In the genomic region with DNA sequence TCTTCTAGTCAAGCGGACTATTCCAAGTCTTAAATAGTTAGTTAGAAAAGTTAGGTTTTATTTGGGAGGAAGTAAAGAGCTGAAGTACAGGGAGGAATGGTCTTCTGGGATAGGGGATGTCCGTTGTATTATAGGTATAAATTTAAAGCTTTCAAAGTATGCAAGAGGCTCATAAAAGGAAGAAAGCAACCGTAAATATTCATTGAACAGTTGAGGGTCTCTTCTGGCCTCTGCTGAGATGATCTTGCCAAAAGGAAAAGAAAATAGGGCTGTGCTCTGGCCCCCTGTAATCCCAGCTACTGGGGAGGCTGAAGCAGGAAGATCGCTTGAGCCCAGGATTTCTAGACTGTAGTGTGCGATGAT, we compare ENCODE assay signal across 8 cellular contexts. TPM values are rescaled to one million over a fixed set of nuclear protein-coding genes. Genes with fewer than 3 reads are reported as not detected.
DNase-seq lines count a peak whose midpoint lies in the region; ATAC-seq and TF ChIP-seq lines count a peak whose summit lies in the region.

No MANE protein-coding gene starts in this region.

- CTCF ChIA-PET in activated CD4-positive, alpha-beta memory T cell treated with anti-CD3 and anti-CD28 coated beads, Interleukin-2, amount 10 ng/mL, durations not matched to agents 7 days and 5 days (lab: Charles Lee): interaction anchor here (0.6 to 5.7 kb wide), 9 partner anchors 9 to 260 kb away, joined by 3 to 50 read pairs (median 5); a partner anchor contains a TSS

- DNase-seq in NCI-H510A treated with DMSO at 0.1 percent for 48 hours (lab: John Stamatoyannopoulos, UW) (peak; percentile 44), NCI-H510A (lab: John Stamatoyannopoulos, UW) (no peak), stomach (no peak), GOT3 (lab: John Stamatoyannopoulos, UW) (no peak), activated gamma-delta T cell treated with Interleukin-2 at 50 U/mL for 16 hours (no peak)
- no peak for DNase-seq in activated CD4-positive, alpha-beta memory T cell treated with anti-CD3 and anti-CD28 coated beads, Interleukin-2, amount 10 ng/mL, durations not matched to agents 7 days and 5 days

- TF ChIP-seq POLR2A in stomach (IDR thresholded peaks at IDR 0.05): no peak

- peak overlapping the region; percentile 28 to 95 (median 92) for H3K27ac ChIP-seq in stomach

- peak overlapping the region; percentile 69 for H3K4me3 ChIP-seq in iPS-11a (ENCODE audit: low read depth, low read length)
- peak overlapping the region; percentile 57 to 74 (median 71) for H3K4me3 ChIP-seq in stomach

- no peak for ATAC-seq in GM19328 (IDR thresholded peaks at IDR 0.05; ENCODE audit: unreplicated experiment)

- peaks cover 9 to 19% (median 13%) of the 10 kb centered on the region in 4 donors for H3K4me1 ChIP-seq in stomach

- 34 to 39% (median 34%) methylated on average over 5 of the region's 5 CpGs for WGBS in stomach, 5 donors

- peaks cover 16% of the 10 kb centered on the region for H3K36me3 Mint-ChIP-seq in activated CD4-positive, alpha-beta memory T cell treated with anti-CD3 and anti-CD28 coated beads, Interleukin-2, amount 10 ng/mL, durations not matched to agents 7 days and 5 days (ENCODE audit: low read depth)

- peaks cover 4% of the 10 kb centered on the region for H3K27me3 Mint-ChIP-seq in activated CD4-positive, alpha-beta memory T cell treated with anti-CD3 and anti-CD28 coated beads, Interleukin-2, amount 10 ng/mL, durations not matched to agents 7 days and 5 days

- no peaks in the 10 kb centered on the region for H3K36me3 ChIP-seq in stomach

- POLR2A ChIA-PET in activated CD4-positive, alpha-beta memory T cell treated with anti-CD3 and anti-CD28 coated beads, Interleukin-2, amount 10 ng/mL, durations not matched to agents 7 days and 5 days (lab: Charles Lee): interaction anchor here (1.0 to 4.5 kb wide), 24 partner anchors 12 to 442 kb away, joined by 3 to 66 read pairs (median 6); a partner anchor contains a TSS

- intact Hi-C loops in stomach (cut with DNase I; ENCODE audit: low total_unique reads): no loop called here

- TF ChIP-seq EP300 in stomach (IDR thresholded peaks at IDR 0.05): no peak

- H3K27ac Mint-ChIP-seq in activated CD4-positive, alpha-beta memory T cell treated with anti-CD3 and anti-CD28 coated beads, Interleukin-2, amount 10 ng/mL, durations not matched to agents 7 days and 5 days: peak overlapping the region; percentile 81

- no peaks in the 10 kb centered on the region for H3K27me3 ChIP-seq in stomach

- peak overlapping the region; percentile 89 for H3K4me3 Mint-ChIP-seq in activated CD4-positive, alpha-beta memory T cell treated with anti-CD3 and anti-CD28 coated beads, Interleukin-2, amount 10 ng/mL, durations not matched to agents 7 days and 5 days

- no peaks in the 10 kb centered on the region for H3K9me3 Mint-ChIP-seq in activated CD4-positive, alpha-beta memory T cell treated with anti-CD3 and anti-CD28 coated beads, Interleukin-2, amount 10 ng/mL, durations not matched to agents 7 days and 5 days

- no peak for TF ChIP-seq CTCF in stomach (IDR thresholded peaks at IDR 0.05)

- no peaks in the 10 kb centered on the region for H3K9me3 ChIP-seq in stomach

- peaks cover 32% of the 10 kb centered on the region for H3K4me1 Mint-ChIP-seq in activated CD4-positive, alpha-beta memory T cell treated with anti-CD3 and anti-CD28 coated beads, Interleukin-2, amount 10 ng/mL, durations not matched to agents 7 days and 5 days

RNA-seq across cellular contexts. Expression of a gene that starts 0.4 kb away (rescaled TPM):
- 10 to 100 TPM; 44.1 to 45.6 TPM for total RNA-seq in activated CD4-positive, alpha-beta memory T cell treated with anti-CD3 and anti-CD28 coated beads, Interleukin-2, amount 10 ng/mL, durations not matched to agents 7 days and 5 days
- total RNA-seq in stomach: 10 to 100 TPM in 2 of 5 donors, 1 to 10 TPM in 3; 3.8 to 64.7 (median 8.1) TPM
- 1 to 10 TPM; 4.0 to 7.4 (median 5.2) TPM for polyA plus RNA-seq in stomach

RNA-seq across cellular contexts. Expression of a gene that starts 4.9 kb away (rescaled TPM):
- total RNA-seq in activated CD4-positive, alpha-beta memory T cell treated with anti-CD3 and anti-CD28 coated beads, Interleukin-2, amount 10 ng/mL, durations not matched to agents 7 days and 5 days: not detected
- total RNA-seq in stomach: not detected
- polyA plus RNA-seq in stomach: not detected

RNA-seq across cellular contexts. Expression of a gene that starts 18.8 kb away (rescaled TPM):
- 1 to 10 TPM; 2.9 to 3.1 TPM for total RNA-seq in activated CD4-positive, alpha-beta memory T cell treated with anti-CD3 and anti-CD28 coated beads, Interleukin-2, amount 10 ng/mL, durations not matched to agents 7 days and 5 days
- total RNA-seq in stomach: 1 to 10 TPM in 4 of 5 donors, under 1 TPM in 1; 0.29 to 5.8 (median 3.5) TPM
- polyA plus RNA-seq in stomach: 1 to 10 TPM; 1.8 to 2.1 (median 2.0) TPM

RNA-seq across cellular contexts. Expression of a gene that starts 38.4 kb away (rescaled TPM):
- 1 to 10 TPM in 1 of 2 experiments, under 1 TPM in 1; 0.33 to 1.3 TPM for total RNA-seq in activated CD4-positive, alpha-beta memory T cell treated with anti-CD3 and anti-CD28 coated beads, Interleukin-2, amount 10 ng/mL, durations not matched to agents 7 days and 5 days
- total RNA-seq in stomach: 1 to 10 TPM in 3 of 5 donors, not detected in 2; 1.3 to 7.6 (median 3.9) TPM
- polyA plus RNA-seq in stomach: 10 to 100 TPM in 1 of 3 donors, 1 to 10 TPM in 2; 2.6 to 11.2 (median 5.4) TPM
